ENCODE assay signal across 10 cellular contexts in genomic region chr6:33583591-33584155, GRCh38. TPM values are rescaled to one million over a fixed set of nuclear protein-coding genes. Genes with fewer than 3 reads are reported as not detected.
A peak's percentile ranks its signal among the peaks of the same experiment; 100 is the strongest.
DNase-seq lines count a peak whose midpoint lies in the region; ATAC-seq and TF ChIP-seq lines count a peak whose summit lies in the region.
"Had no signal": no experiment of that assay in that cellular context is flagged by ENCODE, and none has a peak within 500 bp of the region (broad histone marks: within the 10 kb centered on the region; RNA-seq: fewer than 3 reads in every experiment).

No MANE protein-coding gene starts in this region.

- H3K27me3 ChIP-seq in MM.1S (replicated peaks; ENCODE audit: insufficient read depth, low read length) (no peaks in the 10 kb centered on the region), smooth muscle cell (ENCODE audit: low read depth) (no peaks in the 10 kb centered on the region)

- WGBS in smooth muscle cell (ENCODE audit: low lambda C conversion rate), result 81% methylated on average over 8 of the region's 8 CpGs

- peaks cover 14% of the 10 kb centered on the region for H3K79me2 ChIP-seq in MM.1S (ENCODE audit: low read length)
- H3K79me2 ChIP-seq in smooth muscle cell (ENCODE audit: low read depth), result peaks cover 19% of the 10 kb centered on the region

- peak overlapping the region; percentile 50 to 90 for H3K27ac Mint-ChIP-seq in activated naive CD4-positive, alpha-beta T cell treated with anti-CD3 and anti-CD28 coated beads, Interleukin-2, amount 50 U/mL, for 72 hours
- no peak overlapping the region for H3K27ac Mint-ChIP-seq in activated naive CD4-positive, alpha-beta T cell treated with anti-CD3 and anti-CD28 coated beads for 36 hours

- no peak for DNase-seq in activated naive CD4-positive, alpha-beta T cell treated with anti-CD3 and anti-CD28 coated beads, Interleukin-2, amount 50 U/mL, for 72 hours (ENCODE audit: low spot score in 2 of 2)
- no peak for DNase-seq in activated naive CD4-positive, alpha-beta T cell treated with anti-CD3 and anti-CD28 coated beads for 36 hours
- no peak for DNase-seq in MM.1S
- DNase-seq in cardiac fibroblast (ENCODE audit: low read depth in 2 of 2), result no peak
- no peak for DNase-seq in smooth muscle cell (lab: John Stamatoyannopoulos, UW; ENCODE audit: unreplicated experiment)
- DNase-seq: GOT3 had no signal

- H3F3A ChIP-seq in MM.1S (ENCODE audit: insufficient read depth, low read length), result peaks cover 7% of the 10 kb centered on the region; the same call in 1 of the 2 replicates
- H3F3A ChIP-seq in smooth muscle cell (ENCODE audit: low read depth), result no peaks in the 10 kb centered on the region

- intact Hi-C loops in activated naive CD4-positive, alpha-beta T cell treated with anti-CD3 and anti-CD28 coated beads for 36 hours (cut with micrococcal nuclease), result no loop called here

- H3K9me3 Mint-ChIP-seq in activated naive CD4-positive, alpha-beta T cell treated with anti-CD3 and anti-CD28 coated beads, Interleukin-2, amount 50 U/mL, for 72 hours, result no peaks in the 10 kb centered on the region
- no peaks in the 10 kb centered on the region for H3K9me3 Mint-ChIP-seq in activated naive CD4-positive, alpha-beta T cell treated with anti-CD3 and anti-CD28 coated beads for 36 hours
- H3K9me3 Mint-ChIP-seq: IgD-negative memory B cell had no signal

- H3K9me3 ChIP-seq in MM.1S (replicated peaks; ENCODE audit: insufficient read depth, low read length) (no peaks in the 10 kb centered on the region), smooth muscle cell (replicated peaks; ENCODE audit: low read depth) (no peaks in the 10 kb centered on the region)

- H3K4me2 ChIP-seq in MM.1S (ENCODE audit: low read depth, low read length) (no peak overlapping the region), smooth muscle cell (no peak overlapping the region)

- peaks cover 22% of the 10 kb centered on the region for H3K4me1 Mint-ChIP-seq in activated naive CD4-positive, alpha-beta T cell treated with anti-CD3 and anti-CD28 coated beads for 36 hours (ENCODE audit: low read depth)

- H3K36me3 ChIP-seq in MM.1S (replicated peaks; ENCODE audit: insufficient read depth, low read length) (no peaks in the 10 kb centered on the region), smooth muscle cell (ENCODE audit: low read depth) (no peaks in the 10 kb centered on the region)

- CTCF ChIA-PET in activated naive CD4-positive, alpha-beta T cell treated with anti-CD3 and anti-CD28 coated beads for 36 hours (lab: Charles Lee), result interaction anchor here (1.9 to 2.0 kb wide), 2 partner anchors 114 to 117 kb away, joined by 6 to 13 read pairs; no protein-coding TSS in a partner anchor

- TF ChIP-seq CTCF in MM.1S (IDR thresholded peaks at IDR 0.05; ENCODE audit: low read length) (peak; percentile 31), cardiac fibroblast (IDR thresholded peaks at IDR 0.05; ENCODE audit: low read depth, low read length) (peak; percentile 54), smooth muscle cell (IDR thresholded peaks at IDR 0.05; ENCODE audit: borderline replicate concordance, insufficient read depth, poor library complexity, severe bottlenecking) (peak; percentile 22)

- H3K36me3 Mint-ChIP-seq in activated naive CD4-positive, alpha-beta T cell treated with anti-CD3 and anti-CD28 coated beads, Interleukin-2, amount 50 U/mL, for 72 hours, result peaks cover 10 to 13% of the 10 kb centered on the region in 2 donors
- peaks cover 6% of the 10 kb centered on the region for H3K36me3 Mint-ChIP-seq in activated naive CD4-positive, alpha-beta T cell treated with anti-CD3 and anti-CD28 coated beads for 36 hours (ENCODE audit: low read depth)
- H3K36me3 Mint-ChIP-seq: IgD-negative memory B cell had no signal

- H3K4me3 ChIP-seq in MM.1S (ENCODE audit: low read length) (no peak overlapping the region), cardiac fibroblast (replicated peaks in 1 of 2; ENCODE audit: low read depth in 2 of 2, low read length in 2 of 2) (no peak overlapping the region), smooth muscle cell (no peak overlapping the region)

- H2AFZ ChIP-seq in MM.1S (ENCODE audit: low read length), result no peak overlapping the region
- H2AFZ ChIP-seq in smooth muscle cell (ENCODE audit: low read depth), result no peak overlapping the region

- H3K27me3 Mint-ChIP-seq in activated naive CD4-positive, alpha-beta T cell treated with anti-CD3 and anti-CD28 coated beads for 36 hours (ENCODE audit: low read depth), result no peaks in the 10 kb centered on the region
- H3K27me3 Mint-ChIP-seq: IgD-negative memory B cell had no signal

- H3K9me2 ChIP-seq in MM.1S (replicated peaks; ENCODE audit: insufficient read depth, low read length), result no peaks in the 10 kb centered on the region

- no peak for ATAC-seq in activated naive CD4-positive, alpha-beta T cell treated with anti-CD3 and anti-CD28 coated beads, Interleukin-2, amount 50 U/mL, for 72 hours
- ATAC-seq in HG03025 (IDR thresholded peaks at IDR 0.05; ENCODE audit: low FRiP score, unreplicated experiment) (no peak), HG03280 (IDR thresholded peaks at IDR 0.05; ENCODE audit: unreplicated experiment) (no peak), GM21825 (IDR thresholded peaks at IDR 0.05; ENCODE audit: unreplicated experiment) (no peak)

- H3K9ac ChIP-seq in MM.1S (ENCODE audit: low read length) (no peak overlapping the region), smooth muscle cell (ENCODE audit: low read depth) (no peak overlapping the region)

- H3K27ac ChIP-seq in MM.1S (ENCODE audit: low read length) (no peak overlapping the region), smooth muscle cell (ENCODE audit: low read depth) (no peak overlapping the region)

- H3K4me3 Mint-ChIP-seq in activated naive CD4-positive, alpha-beta T cell treated with anti-CD3 and anti-CD28 coated beads for 36 hours, result no peak overlapping the region

- H4K20me1 ChIP-seq in MM.1S (ENCODE audit: insufficient read depth, low read length) (no peaks in the 10 kb centered on the region), smooth muscle cell (ENCODE audit: low read depth) (no peaks in the 10 kb centered on the region)

- peaks cover 10% of the 10 kb centered on the region for H3K4me1 ChIP-seq in MM.1S (ENCODE audit: low read length)
- peaks cover 14% of the 10 kb centered on the region for H3K4me1 ChIP-seq in smooth muscle cell (ENCODE audit: low read depth)

RNA-seq across cellular contexts. Expression of gene BAK1, which starts 3.6 kb away (rescaled TPM):
- total RNA-seq in activated naive CD4-positive, alpha-beta T cell treated with anti-CD3 and anti-CD28 coated beads, Interleukin-2, amount 50 U/mL, for 72 hours, result 10 to 100 TPM; 43.8 to 57.0 TPM
- total RNA-seq in activated naive CD4-positive, alpha-beta T cell treated with anti-CD3 and anti-CD28 coated beads for 36 hours, result 10 to 100 TPM; 38.3 to 41.1 TPM
- 23.6 and 23.8 TPM in 2 replicates for total RNA-seq in smooth muscle cell
- 43.7 and 50.4 TPM in 2 replicates for polyA plus RNA-seq in smooth muscle cell

RNA-seq across cellular contexts. Expression of gene ITPR3, which starts 37.4 kb away (rescaled TPM):
- total RNA-seq in activated naive CD4-positive, alpha-beta T cell treated with anti-CD3 and anti-CD28 coated beads, Interleukin-2, amount 50 U/mL, for 72 hours, result 10 to 100 TPM; 39.2 to 50.8 TPM
- total RNA-seq in activated naive CD4-positive, alpha-beta T cell treated with anti-CD3 and anti-CD28 coated beads for 36 hours, result 10 to 100 TPM; 34.8 to 35.1 TPM
- total RNA-seq in smooth muscle cell, result 4.7 and 7.4 TPM in 2 replicates
- polyA plus RNA-seq in smooth muscle cell, result 2.0 and 5.7 TPM in 2 replicates
